1 cellular context compared by ENCODE assay signal in genomic region chr19:8212916-8213315, GRCh38.
TF ChIP-seq lines count a peak whose summit lies in the region.

No MANE protein-coding gene starts in this region.

TF ChIP-seq in WTC11, 78 proteins besides CTCF, POLR2A, EP300 and RAD21 (continued from another document):
- TF ChIP-seq ZNF121 (CRISPR knock-in tag; IDR thresholded peaks at IDR 0.05) (no peak), ZMAT4 (CRISPR knock-in tag; IDR thresholded peaks at IDR 0.05) (no peak), NFYB (CRISPR knock-in tag; conservative IDR thresholded peaks at IDR 0.05; ENCODE audit: low read depth) (no peak), TCF7 (CRISPR knock-in tag; IDR thresholded peaks at IDR 0.05; ENCODE audit: low read depth) (no peak), FOXP1 (CRISPR knock-in tag; IDR thresholded peaks at IDR 0.05; ENCODE audit: borderline replicate concordance) (no peak), FOXJ3 (CRISPR knock-in tag; IDR thresholded peaks at IDR 0.05; ENCODE audit: borderline replicate concordance) (no peak), ZNF671 (CRISPR knock-in tag; IDR thresholded peaks at IDR 0.05) (no peak), NR2C2 (CRISPR knock-in tag; IDR thresholded peaks at IDR 0.05) (no peak), MXD4 (CRISPR knock-in tag; IDR thresholded peaks at IDR 0.05; ENCODE audit: borderline replicate concordance) (no peak), ATF1 (CRISPR knock-in tag; IDR thresholded peaks at IDR 0.05) (no peak)
TF ChIP-seq in WTC11: peak in this region for 0.
